Comparison of ENCODE assay signal across 9 cellular contexts in genomic region chr3:185270262-185270955, GRCh38. TPM values are rescaled to one million over a fixed set of nuclear protein-coding genes. Genes with fewer than 3 reads are reported as not detected.
DNase-seq lines count a peak whose midpoint lies in the region; ATAC-seq and TF ChIP-seq lines count a peak whose summit lies in the region.
"Had no signal": no experiment of that assay in that cellular context is flagged by ENCODE, and none has a peak within 500 bp of the region (broad histone marks: within the 10 kb centered on the region; RNA-seq: fewer than 3 reads in every experiment).

No MANE protein-coding gene starts in this region.

- H3K4me3 ChIP-seq in A673 (ENCODE audit: low read depth, low read length, poor library complexity, severe bottlenecking) (no peak overlapping the region), body of pancreas (no peak overlapping the region), thyroid gland (replicated peaks in 1 of 3) (no peak overlapping the region)

- peaks cover 24% of the 10 kb centered on the region for H3K27me3 Mint-ChIP-seq in activated CD4-positive, alpha-beta T cell treated with anti-CD3 and anti-CD28 coated beads, Interleukin-2, amount 10 ng/mL, durations not matched to agents 7 days and 5 days

- intact Hi-C loops in A673 (cut with micrococcal nuclease; ENCODE audit: unreplicated experiment) = loop anchor here (10.0 kb wide), 1 partner anchor 396 kb away; no protein-coding TSS in a partner anchor
- intact Hi-C loops in body of pancreas (cut with DNase I) = no loop called here
- intact Hi-C loops in thyroid gland (cut with DNase I) = no loop called here

- TF ChIP-seq POLR2A in body of pancreas (IDR thresholded peaks at IDR 0.05) (no peak), thyroid gland (IDR thresholded peaks at IDR 0.05) (no peak)

- CTCF ChIA-PET in A673 (lab: Charles Lee) = interaction anchor here (0.5 to 0.9 kb wide), 2 partner anchors 46 to 458 kb away, joined by 3 read pairs; partner anchors contain the start of gene VPS8
- CTCF ChIA-PET in activated CD4-positive, alpha-beta T cell treated with anti-CD3 and anti-CD28 coated beads, Interleukin-2, amount 10 ng/mL, durations not matched to agents 7 days and 5 days (lab: Charles Lee) = no interaction called here

- H3K9me3 ChIP-seq in A673 (ENCODE audit: low read depth, low read length, poor library complexity, severe bottlenecking) = no peaks in the 10 kb centered on the region
- no peaks in the 10 kb centered on the region for H3K9me3 ChIP-seq in body of pancreas
- H3K9me3 ChIP-seq in thyroid gland = no peaks in the 10 kb centered on the region

- POLR2A ChIA-PET in A673 (lab: Charles Lee; ENCODE audit: low non-redundant PET) = no interaction called here
- POLR2A ChIA-PET in activated CD4-positive, alpha-beta T cell treated with anti-CD3 and anti-CD28 coated beads, Interleukin-2, amount 10 ng/mL, durations not matched to agents 7 days and 5 days (lab: Charles Lee) = no interaction called here

- H3K4me1 ChIP-seq in A673 (ENCODE audit: insufficient read depth, low read length, poor library complexity, severe bottlenecking) (no peaks in the 10 kb centered on the region), body of pancreas (no peaks in the 10 kb centered on the region), thyroid gland (no peaks in the 10 kb centered on the region)

- TF ChIP-seq CTCF in A673 (conservative IDR thresholded peaks at IDR 0.05; ENCODE audit: low read depth, low read length) (peak; percentile 70), GM13977 (IDR thresholded peaks at IDR 0.05; ENCODE audit: extremely low read depth, insufficient read depth, missing control alignments) (peak; percentile 50), body of pancreas (IDR thresholded peaks at IDR 0.05) (peak in 4 of 7 experiments; percentile 5 to 37 (median 27)), thyroid gland (IDR thresholded peaks at IDR 0.05) (peak in 1 of 6 experiments; percentile 22)

- no peaks in the 10 kb centered on the region for H3K36me3 Mint-ChIP-seq in activated CD4-positive, alpha-beta T cell treated with anti-CD3 and anti-CD28 coated beads, Interleukin-2, amount 10 ng/mL, durations not matched to agents 7 days and 5 days (ENCODE audit: low read depth)

- no TSS peak for BruUV-seq in A673 (replicated peaks; lab: Mats Ljungman, UMichigan)

- no peak overlapping the region for H3K27ac Mint-ChIP-seq in activated CD4-positive, alpha-beta T cell treated with anti-CD3 and anti-CD28 coated beads, Interleukin-2, amount 10 ng/mL, durations not matched to agents 7 days and 5 days

- ATAC-seq in body of pancreas (peak; percentile 45), GM18909 (IDR thresholded peaks at IDR 0.05; ENCODE audit: poor library complexity, unreplicated experiment) (no peak)

- H3K9me3 Mint-ChIP-seq in activated CD4-positive, alpha-beta T cell treated with anti-CD3 and anti-CD28 coated beads, Interleukin-2, amount 10 ng/mL, durations not matched to agents 7 days and 5 days = no peaks in the 10 kb centered on the region
- H3K9me3 Mint-ChIP-seq: central memory CD8-positive, alpha-beta T cell had no signal

- 54 to 62% methylated on average over 4 of the region's 4 CpGs for WGBS in body of pancreas, 2 donors
- WGBS in thyroid gland, 2 donors = 52 to 58% methylated on average over 4 of the region's 4 CpGs

- no peak overlapping the region for H3K4me3 Mint-ChIP-seq in activated CD4-positive, alpha-beta T cell treated with anti-CD3 and anti-CD28 coated beads, Interleukin-2, amount 10 ng/mL, durations not matched to agents 7 days and 5 days
- H3K4me3 Mint-ChIP-seq: central memory CD8-positive, alpha-beta T cell had no signal

- H3K27ac ChIP-seq in A673 (ENCODE audit: low read depth, low read length, poor library complexity, severe bottlenecking) (no peak overlapping the region), body of pancreas (no peak overlapping the region), thyroid gland (no peak overlapping the region)

- in situ Hi-C loops in GM13977 (cut with MboI; ENCODE audit: low pct_unique_long_range_greater_than_20kb, low sequenced_read_pairs, unreplicated experiment) = no loop called here

- DNase-seq in A673 (ENCODE audit: low spot score) (peak; percentile 57), GM13977 (ENCODE audit: low spot score) (no peak), NCI-H2171 treated with DMSO at 0.1 percent for 48 hours (lab: John Stamatoyannopoulos, UW) (peak; percentile 93), body of pancreas (peak in 2 of 4 donors; percentile 21 to 37), medulla oblongata (ENCODE audit: extremely low spot score) (peak; percentile 29), thyroid gland (no peak)
- DNase-seq in activated CD4-positive, alpha-beta T cell treated with anti-CD3 and anti-CD28 coated beads, Interleukin-2, amount 10 ng/mL, durations not matched to agents 7 days and 5 days = no peak

- H3K27me3 ChIP-seq in A673 (replicated peaks; ENCODE audit: insufficient read depth, low read depth, low read length, poor library complexity) (peaks cover 16% of the 10 kb centered on the region), body of pancreas (no peaks in the 10 kb centered on the region), thyroid gland (no peaks in the 10 kb centered on the region)

- no peaks in the 10 kb centered on the region for H3K36me3 ChIP-seq in A673 (ENCODE audit: insufficient read depth, low read length, poor library complexity, severe bottlenecking)
- no peaks in the 10 kb centered on the region for H3K36me3 ChIP-seq in body of pancreas (replicated peaks in 1 of 2; ENCODE audit: insufficient read depth in 1 of 2, low read depth in 2 of 2)
- H3K36me3 ChIP-seq in thyroid gland = no peaks in the 10 kb centered on the region

- no peaks in the 10 kb centered on the region for H3K4me1 Mint-ChIP-seq in activated CD4-positive, alpha-beta T cell treated with anti-CD3 and anti-CD28 coated beads, Interleukin-2, amount 10 ng/mL, durations not matched to agents 7 days and 5 days
- H3K4me1 Mint-ChIP-seq: central memory CD8-positive, alpha-beta T cell had no signal

RNA-seq across cellular contexts. Expression of gene EHHADH, which starts 16.6 kb away (rescaled TPM):
- total RNA-seq in A673 (2021) (3.9 TPM in 2 replicates), body of pancreas (1 to 10 TPM; 8.3 to 9.2 TPM), thyroid gland (10 to 100 TPM in 3 of 4 donors, 1 to 10 TPM in 1; 7.4 to 23.7 (median 15.6) TPM)
- total RNA-seq in activated CD4-positive, alpha-beta T cell treated with anti-CD3 and anti-CD28 coated beads, Interleukin-2, amount 10 ng/mL, durations not matched to agents 7 days and 5 days = 1 to 10 TPM; 2.0 to 2.2 TPM

Comparison
In these comparisons a context has a peak if more than half of its experiments do, and no peak if none do; other contexts are left out.
1. DNase-seq: peak in A673 (single experiment), NCI-H2171 treated with DMSO at 0.1 percent for 48 hours (single experiment) and medulla oblongata (single experiment); none in GM13977 (single experiment), thyroid gland (0 of 2) and activated CD4-positive, alpha-beta T cell treated with anti-CD3 and anti-CD28 coated beads, Interleukin-2, amount 10 ng/mL, durations not matched to agents 7 days and 5 days (single experiment).